1 cellular context compared by ENCODE assay signal in the genomic region with DNA sequence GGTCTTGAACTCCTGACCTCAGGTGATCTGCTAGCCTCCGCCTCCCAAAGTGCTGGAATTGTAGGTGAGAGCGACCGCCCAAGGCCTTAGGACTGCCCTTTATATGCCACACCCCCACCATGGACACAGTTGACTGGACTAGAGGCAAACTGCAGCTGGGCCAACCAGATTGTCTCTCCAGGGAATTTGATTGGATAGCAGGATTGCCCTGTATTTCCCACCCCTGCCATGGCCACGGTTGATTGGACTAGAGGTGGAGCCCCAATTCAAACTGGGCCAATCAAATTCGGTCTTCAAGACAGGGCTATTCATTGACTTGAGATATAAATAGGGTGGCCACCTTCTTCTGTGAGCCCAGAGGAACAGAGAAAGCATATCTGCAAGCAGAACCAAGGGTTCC.
TF ChIP-seq lines count a peak whose summit lies in the region.

No MANE protein-coding gene starts in this region.

TF ChIP-seq in IMR-90, 13 proteins besides CTCF, POLR2A, EP300 and RAD21:
- TF ChIP-seq ELK1 (IDR thresholded peaks at IDR 0.05; ENCODE audit: borderline replicate concordance, low read depth, low read length) (no peak), CEBPB (IDR thresholded peaks at IDR 0.05; ENCODE audit: low read depth, low read length) (no peak), BHLHE40 (IDR thresholded peaks at IDR 0.05; ENCODE audit: low read depth, low read length) (no peak), SMC3 (IDR thresholded peaks at IDR 0.05; ENCODE audit: low read depth, low read length) (no peak), MXI1 (IDR thresholded peaks at IDR 0.05; ENCODE audit: borderline replicate concordance, low read depth, low read length) (no peak), FOS (IDR thresholded peaks at IDR 0.05; ENCODE audit: low read depth, low read length) (no peak), NFE2L2 (IDR thresholded peaks at IDR 0.05; ENCODE audit: low read depth, low read length) (no peak), MAZ (IDR thresholded peaks at IDR 0.05; ENCODE audit: borderline replicate concordance, low read depth, low read length) (no peak), RFX5 (IDR thresholded peaks at IDR 0.05; ENCODE audit: low read depth, low read length) (no peak), RCOR1 (IDR thresholded peaks at IDR 0.05; ENCODE audit: insufficient replicate concordance, low read length) (no peak), USF2 (IDR thresholded peaks at IDR 0.05; ENCODE audit: low read depth, low read length) (no peak), CHD1 (IDR thresholded peaks at IDR 0.05; ENCODE audit: low read depth, low read length) (no peak), MAFK (IDR thresholded peaks at IDR 0.05; ENCODE audit: low read depth, low read length) (no peak)
TF ChIP-seq in IMR-90: peak in this region for 0.
